ENCODE assay signal across 8 cellular contexts in the genomic region with DNA sequence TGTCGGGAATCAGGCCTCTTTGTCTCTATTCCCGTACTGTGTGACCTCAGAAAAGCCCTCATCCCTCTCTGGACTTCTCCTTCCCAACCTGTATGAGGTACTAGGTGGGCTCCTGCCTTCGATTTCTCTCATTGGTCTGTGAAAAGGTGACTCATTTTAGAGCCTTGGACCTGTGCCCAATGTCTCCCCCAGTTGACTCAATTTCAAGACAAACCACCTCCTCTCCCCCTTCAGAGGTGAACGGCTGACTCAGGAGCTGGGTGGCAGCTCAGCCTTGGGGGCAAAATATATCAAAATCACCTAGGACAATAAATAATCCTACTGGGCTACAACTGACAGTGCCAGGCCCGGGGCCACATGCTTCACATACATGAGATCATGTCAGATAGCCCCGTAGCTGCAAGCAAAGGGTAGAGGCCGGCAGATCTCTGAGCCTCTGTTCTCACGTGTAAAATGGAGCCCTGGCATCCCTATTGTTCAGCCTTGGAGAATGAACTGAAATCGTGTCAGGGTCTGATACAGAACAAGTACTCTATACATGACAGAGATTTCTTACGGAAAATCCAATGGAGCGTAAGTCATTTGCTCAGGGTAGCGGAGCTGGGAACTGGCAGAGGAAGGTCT. TPM values are rescaled to one million over a fixed set of nuclear protein-coding genes. Genes with fewer than 3 reads are reported as not detected.
DNase-seq lines count a peak whose midpoint lies in the region; ATAC-seq and TF ChIP-seq lines count a peak whose summit lies in the region.

No MANE protein-coding gene starts in this region.

- H3K9me3 ChIP-seq in CD8-positive, alpha-beta T cell (ENCODE audit: low read length), result no peaks in the 10 kb centered on the region
- H3K9me3 ChIP-seq in neutrophil (no peaks in the 10 kb centered on the region), thymus (ENCODE audit: control insufficient read depth) (no peaks in the 10 kb centered on the region)

- H3K4me1 ChIP-seq in CD8-positive, alpha-beta T cell (ENCODE audit: insufficient read depth, low read length), result peaks cover 61% of the 10 kb centered on the region
- peaks cover 62 to 71% of the 10 kb centered on the region in 2 experiments for H3K4me1 ChIP-seq in neutrophil (ENCODE audit: control insufficient read depth in 1 of 2, insufficient read depth in 1 of 2, low read depth in 1 of 2, low read length in 1 of 2)
- peaks cover 42% of the 10 kb centered on the region for H3K4me1 ChIP-seq in thymus (ENCODE audit: control insufficient read depth, insufficient read depth, low read length)

- 9% methylated on average over 12 of the region's 12 CpGs for WGBS in thymus

- no peak for TF ChIP-seq CTCF in CD8-positive, alpha-beta T cell (IDR thresholded peaks at IDR 0.05)
- TF ChIP-seq CTCF in neutrophil (IDR thresholded peaks at IDR 0.05), result no peak

- peak; percentile 21 for ATAC-seq in CD8-positive, alpha-beta T cell
- ATAC-seq in activated CD8-positive, alpha-beta memory T cell treated with anti-CD3 and anti-CD28 coated beads, Interleukin-2, amount 10 ng/mL, durations not matched to agents 7 days and 5 days, result peak; percentile 4
- no peak for ATAC-seq in HG03469 (IDR thresholded peaks at IDR 0.05; ENCODE audit: unreplicated experiment)

- H3K27me3 Mint-ChIP-seq in CD8-positive, alpha-beta T cell (ENCODE audit: low read depth), result no peaks in the 10 kb centered on the region
- no peaks in the 10 kb centered on the region for H3K27me3 Mint-ChIP-seq in activated CD8-positive, alpha-beta memory T cell treated with anti-CD3 and anti-CD28 coated beads, Interleukin-2, amount 10 ng/mL, durations not matched to agents 7 days and 5 days

- H3K4me3 ChIP-seq in CD8-positive, alpha-beta T cell (ENCODE audit: low read depth, low read length), result peak overlapping the region; percentile 93
- peak overlapping the region; percentile 93 for H3K4me3 ChIP-seq in neutrophil (ENCODE audit: low read depth in 1 of 2, low read length in 1 of 2)
- H3K4me3 ChIP-seq in thymus (ENCODE audit: low read length), result peak overlapping the region; percentile 91

- CTCF ChIA-PET in CD8-positive, alpha-beta T cell (lab: Charles Lee), result interaction anchor here (1.0 to 1.7 kb wide), 4 partner anchors 14 to 393 kb away, joined by 3 to 6 read pairs (median 4); no protein-coding TSS in a partner anchor
- CTCF ChIA-PET in activated CD8-positive, alpha-beta memory T cell treated with anti-CD3 and anti-CD28 coated beads, Interleukin-2, amount 10 ng/mL, durations not matched to agents 7 days and 5 days (lab: Charles Lee), result interaction anchor here (0.6 to 2.1 kb wide), 11 partner anchors 16 to 103 kb away, joined by 3 to 14 read pairs (median 5); a partner anchor contains a TSS

- no peaks in the 10 kb centered on the region for H3K9me3 Mint-ChIP-seq in CD8-positive, alpha-beta T cell
- no peaks in the 10 kb centered on the region for H3K9me3 Mint-ChIP-seq in activated CD8-positive, alpha-beta memory T cell treated with anti-CD3 and anti-CD28 coated beads, Interleukin-2, amount 10 ng/mL, durations not matched to agents 7 days and 5 days (ENCODE audit: low read depth)

- peaks cover 71% of the 10 kb centered on the region for H3K4me1 Mint-ChIP-seq in CD8-positive, alpha-beta T cell (ENCODE audit: low read depth)
- peaks cover 67% of the 10 kb centered on the region for H3K4me1 Mint-ChIP-seq in activated CD8-positive, alpha-beta memory T cell treated with anti-CD3 and anti-CD28 coated beads, Interleukin-2, amount 10 ng/mL, durations not matched to agents 7 days and 5 days

- no peaks in the 10 kb centered on the region for H3K36me3 ChIP-seq in CD8-positive, alpha-beta T cell (ENCODE audit: insufficient read depth, low read length)
- H3K36me3 ChIP-seq in neutrophil (peaks cover 10% of the 10 kb centered on the region), thymus (ENCODE audit: control insufficient read depth, insufficient read depth) (no peaks in the 10 kb centered on the region)

- H3K27ac Mint-ChIP-seq in CD8-positive, alpha-beta T cell, result peak overlapping the region; percentile 97
- peak overlapping the region; percentile 96 for H3K27ac Mint-ChIP-seq in activated CD8-positive, alpha-beta memory T cell treated with anti-CD3 and anti-CD28 coated beads, Interleukin-2, amount 10 ng/mL, durations not matched to agents 7 days and 5 days

- H3K36me3 Mint-ChIP-seq in CD8-positive, alpha-beta T cell, result peaks cover 28% of the 10 kb centered on the region
- peaks cover 11% of the 10 kb centered on the region for H3K36me3 Mint-ChIP-seq in activated CD8-positive, alpha-beta memory T cell treated with anti-CD3 and anti-CD28 coated beads, Interleukin-2, amount 10 ng/mL, durations not matched to agents 7 days and 5 days

- intact Hi-C loops in CD8-positive, alpha-beta T cell (cut with DNase I, micrococcal nuclease), result loop anchor here (1.0 to 10.0 kb wide), 11 partner anchors 26 to 1864 kb away; a partner anchor contains a TSS

- DNase-seq in CD8-positive, alpha-beta T cell, result peak in 6 of 7 experiments; percentile 55 to 83 (median 70)
- DNase-seq in M059J (ENCODE audit: low read depth), result peak; percentile 99
- peak; percentile 73 for DNase-seq in activated CD8-positive, alpha-beta memory T cell treated with anti-CD3 and anti-CD28 coated beads, Interleukin-2, amount 10 ng/mL, durations not matched to agents 7 days and 5 days
- peak; percentile 72 to 78 for DNase-seq in erythroblast (lab: John Stamatoyannopoulos, UW)
- DNase-seq in retina, result no peak

- H3K27ac ChIP-seq in CD8-positive, alpha-beta T cell (ENCODE audit: low read depth, low read length), result peak overlapping the region; percentile 88
- H3K27ac ChIP-seq in neutrophil (peak overlapping the region; percentile 92), thymus (ENCODE audit: low read depth) (peak overlapping the region; percentile 94)

- H3K4me3 Mint-ChIP-seq in CD8-positive, alpha-beta T cell, result peak overlapping the region; percentile 88
- peak overlapping the region; percentile 94 for H3K4me3 Mint-ChIP-seq in activated CD8-positive, alpha-beta memory T cell treated with anti-CD3 and anti-CD28 coated beads, Interleukin-2, amount 10 ng/mL, durations not matched to agents 7 days and 5 days

- POLR2A ChIA-PET in CD8-positive, alpha-beta T cell (lab: Charles Lee), result interaction anchor here (1.0 to 2.4 kb wide), 7 partner anchors 25 to 548 kb away, joined by 3 to 13 read pairs (median 4); a partner anchor contains a TSS

- no peaks in the 10 kb centered on the region for H3K27me3 ChIP-seq in CD8-positive, alpha-beta T cell (ENCODE audit: insufficient read depth, low read length)
- H3K27me3 ChIP-seq in neutrophil (no peaks in the 10 kb centered on the region), thymus (ENCODE audit: control insufficient read depth, insufficient read depth) (no peaks in the 10 kb centered on the region)

- TF ChIP-seq POLR2A in erythroblast (IDR thresholded peaks at IDR 0.05; ENCODE audit: low read length), result no peak

RNA-seq across cellular contexts. Expression of a gene that starts 0.5 kb away (rescaled TPM):
- total RNA-seq in CD8-positive, alpha-beta T cell, result 10 to 100 TPM; 14.0 to 14.2 TPM
- 9.5 and 30.8 TPM in 2 replicates for total RNA-seq in M059J (2014; rRNA removed; shearing (Covaris generic))
- total RNA-seq in activated CD8-positive, alpha-beta memory T cell treated with anti-CD3 and anti-CD28 coated beads, Interleukin-2, amount 10 ng/mL, durations not matched to agents 7 days and 5 days, result 10 to 100 TPM; 28.0 to 30.9 TPM
- 40.1 TPM for polyA plus RNA-seq in thymus

RNA-seq across cellular contexts. Expression of a gene that starts 0.8 kb away (rescaled TPM):
- 1 to 10 TPM; 5.9 to 6.4 TPM for total RNA-seq in CD8-positive, alpha-beta T cell
- total RNA-seq in M059J (2014; rRNA removed; shearing (Covaris generic)), result 6.3 and 7.2 TPM in 2 replicates
- 1 to 10 TPM; 5.6 to 5.8 TPM for total RNA-seq in activated CD8-positive, alpha-beta memory T cell treated with anti-CD3 and anti-CD28 coated beads, Interleukin-2, amount 10 ng/mL, durations not matched to agents 7 days and 5 days
- polyA plus RNA-seq in thymus, result 35.5 TPM

RNA-seq across cellular contexts. Expression of a gene that starts 25.7 kb away (rescaled TPM):
- total RNA-seq in CD8-positive, alpha-beta T cell, result 1 to 10 TPM; 3.5 to 4.3 TPM
- 10.2 and 18.1 TPM in 2 replicates for total RNA-seq in M059J (2014; rRNA removed; shearing (Covaris generic))
- 1 to 10 TPM; 6.4 to 7.2 TPM for total RNA-seq in activated CD8-positive, alpha-beta memory T cell treated with anti-CD3 and anti-CD28 coated beads, Interleukin-2, amount 10 ng/mL, durations not matched to agents 7 days and 5 days
- polyA plus RNA-seq in thymus, result 15.3 TPM

RNA-seq across cellular contexts. Expression of a gene that starts 34.1 kb away (rescaled TPM):
- 1 to 10 TPM; 3.5 to 3.8 TPM for total RNA-seq in CD8-positive, alpha-beta T cell
- total RNA-seq in M059J (2014; rRNA removed; shearing (Covaris generic)), result 0.76 and 1.3 TPM in 2 replicates
- total RNA-seq in activated CD8-positive, alpha-beta memory T cell treated with anti-CD3 and anti-CD28 coated beads, Interleukin-2, amount 10 ng/mL, durations not matched to agents 7 days and 5 days, result 10 to 100 TPM; 13.7 to 18.2 TPM
- 7.4 TPM for polyA plus RNA-seq in thymus

RNA-seq across cellular contexts. Expression of a gene that starts 34.9 kb away (rescaled TPM):
- total RNA-seq in CD8-positive, alpha-beta T cell, result 10 to 100 TPM; 68.3 to 88.2 TPM
- 76.3 and 93.3 TPM in 2 replicates for total RNA-seq in M059J (2014; rRNA removed; shearing (Covaris generic))
- 100 to 1,000 TPM; 176 to 193 TPM for total RNA-seq in activated CD8-positive, alpha-beta memory T cell treated with anti-CD3 and anti-CD28 coated beads, Interleukin-2, amount 10 ng/mL, durations not matched to agents 7 days and 5 days
- polyA plus RNA-seq in thymus, result 58.4 TPM
